ENCODE assay signal across 23 cellular contexts in the genomic region with DNA sequence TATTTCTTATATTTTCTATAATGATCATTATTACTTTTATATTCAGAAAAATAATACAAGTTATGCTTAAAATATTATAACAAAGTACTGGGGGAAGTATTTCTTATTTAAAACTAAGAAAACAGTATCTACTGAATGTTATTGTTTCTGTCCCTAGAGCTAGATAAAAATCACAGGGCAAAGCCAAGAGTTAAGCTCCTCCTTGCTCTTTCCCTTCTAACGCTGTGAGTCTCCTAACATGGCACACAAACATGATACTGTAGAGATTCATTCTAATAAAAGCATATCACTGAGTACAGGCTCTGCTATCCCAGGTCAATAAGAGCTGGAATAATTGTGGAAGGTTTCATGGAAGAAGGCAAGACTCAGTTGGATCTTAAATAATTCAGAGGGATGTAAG.
"Had no signal": no experiment of that assay in that cellular context is flagged by ENCODE, and none has a peak within 500 bp of the region (broad histone marks: within the 10 kb centered on the region; RNA-seq: fewer than 3 reads in every experiment).

No MANE protein-coding gene starts in this region.

- FAIRE-seq: islet of Langerhans, urothelium cell line had no signal

- H3K27me3 ChIP-seq: body of pancreas, cardiac muscle cell, gastroesophageal sphincter, tibial nerve had no signal

- H3K36me3 ChIP-seq: cardiac muscle cell, gastroesophageal sphincter, tibial nerve had no signal

- H3K4me3 ChIP-seq: body of pancreas, cardiac muscle cell, gastroesophageal sphincter, tibial nerve had no signal

- H3K27ac ChIP-seq: body of pancreas, cardiac muscle cell, tibial nerve, VCaP had no signal

- H3K9me3 ChIP-seq: body of pancreas, gastroesophageal sphincter, tibial nerve had no signal

- DNase-seq: activated CD4-positive, alpha-beta T cell treated with anti-CD3 and anti-CD28 coated beads, Interleukin-2, amount 10 ng/mL, durations not matched to agents 7 days and 5 days; activated CD4-positive, CD25-positive, alpha-beta regulatory T cell treated with anti-CD3 and anti-CD28 coated beads, Interleukin-2, amount 50 U/mL, for 72 hours; activated CD8-positive, alpha-beta memory T cell treated with anti-CD3 and anti-CD28 coated beads, Interleukin-2, amount 10 ng/mL, durations not matched to agents 7 days and 5 days; activated CD8-positive, alpha-beta T cell treated with anti-CD3 and anti-CD28 coated beads for 36 hours; activated gamma-delta T cell; activated T-cell treated with anti-CD3 and anti-CD28 coated beads for 4 hours; anterior cingulate cortex; body of pancreas; effector CD8-positive, alpha-beta T cell; head of caudate nucleus; left colon; mesendoderm; naive thymus-derived CD4-positive, alpha-beta T cell; occipital lobe; stimulated activated CD4-positive, alpha-beta T cell treated with anti-CD3 and anti-CD28 coated beads, Interleukin-4, amount 100 ng/mL, for 24 hours; stimulated activated naive CD4-positive, alpha-beta T cell treated with Interleukin-2 at 50 U/mL for 16 hours had no signal

- ATAC-seq: activated CD8-positive, alpha-beta memory T cell treated with anti-CD3 and anti-CD28 coated beads, Interleukin-2, amount 10 ng/mL, durations not matched to agents 7 days and 5 days; activated CD8-positive, alpha-beta T cell treated with anti-CD3 and anti-CD28 coated beads for 36 hours; body of pancreas; esophagus mucosa; gastroesophageal sphincter; left colon; naive thymus-derived CD4-positive, alpha-beta T cell had no signal
